Comparison of ENCODE assay signal across 11 cellular contexts in genomic region chr5:139388198-139388821, GRCh38. TPM values are rescaled to one million over a fixed set of nuclear protein-coding genes. Genes with fewer than 3 reads are reported as not detected.
DNase-seq lines count a peak whose midpoint lies in the region; ATAC-seq and TF ChIP-seq lines count a peak whose summit lies in the region.
"Had no signal": no experiment of that assay in that cellular context is flagged by ENCODE, and none has a peak within 500 bp of the region (broad histone marks: within the 10 kb centered on the region; RNA-seq: fewer than 3 reads in every experiment).

No MANE protein-coding gene starts in this region.

- H3K9me2 ChIP-seq in DOHH2 (replicated peaks; ENCODE audit: control insufficient read depth, low read length), result no peaks in the 10 kb centered on the region

- 0 out of 4 replicates have a peak overlapping the region, but pooled peaks of 1 of the 2 experiments have one; percentile 33 for H4K8ac ChIP-seq in IMR-90 (ENCODE audit: low read depth in 2 of 2, low read length in 2 of 2)

- no peak overlapping the region for H2BK15ac ChIP-seq in IMR-90 (ENCODE audit: low read depth, low read length)

- no peaks in the 10 kb centered on the region for H3K36me3 Mint-ChIP-seq in naive B cell
- H3K36me3 Mint-ChIP-seq in naive thymus-derived CD4-positive, alpha-beta T cell, result peaks cover 0 to 14% (median 0%) of the 10 kb centered on the region in 5 donors

- H3K4me1 Mint-ChIP-seq in naive B cell, result peaks cover 66 to 90% (median 89%) of the 10 kb centered on the region in 3 donors
- peaks cover 31 to 76% (median 51%) of the 10 kb centered on the region in 7 donors for H3K4me1 Mint-ChIP-seq in naive thymus-derived CD4-positive, alpha-beta T cell

- TF ChIP-seq POLR2A in IMR-90 (IDR thresholded peaks at IDR 0.05; ENCODE audit: low read depth, low read length), result no peak

- H3K36me3 ChIP-seq in DOHH2 (ENCODE audit: control insufficient read depth, low read length) (peaks cover 73% of the 10 kb centered on the region), IMR-90 (ENCODE audit: control insufficient read depth, insufficient read depth, low read length) (no peaks in the 10 kb centered on the region)
- peaks cover 0 to 6% (median 0%) of the 10 kb centered on the region in 3 experiments for H3K36me3 ChIP-seq in naive thymus-derived CD4-positive, alpha-beta T cell (ENCODE audit: control insufficient read depth in 2 of 3, insufficient read depth in 3 of 3, low read length in 3 of 3)
- H3K36me3 ChIP-seq: thoracic aorta had no signal

- no peak overlapping the region for H2BK5ac ChIP-seq in IMR-90 (ENCODE audit: low read depth, low read length, poor library complexity, severe bottlenecking)

- no peaks in the 10 kb centered on the region for H3K27me3 ChIP-seq in DOHH2 (ENCODE audit: control insufficient read depth, low read length)
- H3K27me3 ChIP-seq in IMR-90 (ENCODE audit: control insufficient read depth, insufficient read depth, low read length), result peaks cover 9% of the 10 kb centered on the region
- no peaks in the 10 kb centered on the region for H3K27me3 ChIP-seq in naive thymus-derived CD4-positive, alpha-beta T cell (ENCODE audit: control insufficient read depth in 2 of 2, insufficient read depth in 2 of 2, low read length in 2 of 2)

- H3K79me2 ChIP-seq in DOHH2 (ENCODE audit: control insufficient read depth, low read length), result peaks cover 69% of the 10 kb centered on the region

- no peak overlapping the region for H2BK20ac ChIP-seq in IMR-90 (ENCODE audit: low read depth, low read length)

- no peak overlapping the region for H3K18ac ChIP-seq in IMR-90 (ENCODE audit: low read depth, low read length)

- no peak overlapping the region for H2BK120ac ChIP-seq in IMR-90 (ENCODE audit: low read depth, low read length)

- CTCF ChIA-PET in IMR-90 (lab: Yijun Ruan, JAX) (no interaction called here), GM10248 (lab: Yijun Ruan, JAX) (interaction anchor here (0.9 to 1.9 kb wide), 7 partner anchors 9 to 564 kb away, joined by 3 to 14 read pairs (median 3); partner anchors contain the start of gene PAIP2)
- CTCF ChIA-PET in naive thymus-derived CD4-positive, alpha-beta T cell (lab: Charles Lee), result no interaction called here

- in situ Hi-C loops in IMR-90 (cut with MboI; ENCODE audit: low sequenced_read_pairs), result no loop called here

- no peaks in the 10 kb centered on the region for H3K9me1 ChIP-seq in IMR-90 (ENCODE audit: insufficient read depth, low read length)

- no peaks in the 10 kb centered on the region for H3K79me1 ChIP-seq in IMR-90 (ENCODE audit: low read depth in 1 of 2, low read length in 2 of 2)

- no peak overlapping the region for H4K91ac ChIP-seq in IMR-90 (ENCODE audit: insufficient read depth, low read depth, low read length)

- H3K9ac ChIP-seq in IMR-90 (ENCODE audit: low read depth, low read length), result no peak overlapping the region

- TF ChIP-seq CTCF in DOHH2 (IDR thresholded peaks at IDR 0.05; ENCODE audit: low read depth, low read length, poor library complexity, severe bottlenecking) (no peak), IMR-90 (conservative IDR thresholded peaks at IDR 0.05; ENCODE audit: low read depth, low read length) (no peak), cardiac fibroblast (IDR thresholded peaks at IDR 0.05; ENCODE audit: low read depth, low read length) (no peak), GM10248 (IDR thresholded peaks at IDR 0.05; ENCODE audit: control extremely low read depth, extremely low read depth, low read depth, missing control alignments) (no peak)

- DNase-seq in IMR-90, result peak; percentile 20
- peak; percentile 21 to 61 for DNase-seq in cardiac fibroblast (ENCODE audit: low read depth in 2 of 2)
- peak; percentile 80 for DNase-seq in naive B cell
- no peak for DNase-seq in naive thymus-derived CD4-positive, alpha-beta T cell
- no peak for DNase-seq in GM10248 (ENCODE audit: extremely low spot score)
- DNase-seq in cortex of kidney (lab: John Stamatoyannopoulos, UW), result no peak
- DNase-seq: GOT3, PC-9 had no signal

- BruUV-seq in IMR-90 (replicated peaks; lab: Mats Ljungman, UMichigan), result no TSS peak

- peaks cover 65% of the 10 kb centered on the region for H3F3A ChIP-seq in DOHH2 (ENCODE audit: control insufficient read depth, insufficient read depth)

- H3K56ac ChIP-seq in IMR-90 (ENCODE audit: extremely low read depth, insufficient read depth, low read length), result no peak overlapping the region

- WGBS in IMR-90 (ENCODE audit: extremely low coverage in 2 of 2, insufficient read length in 1 of 2), 2 experiments, result 38% methylated on average over 7 of the region's 8 CpGs; no CpG with 5 or more reads in 1 of the 2 experiments

- dilution Hi-C loops in IMR-90 (cut with HindIII; ENCODE audit: low sequenced_read_pairs, unreplicated experiment), result no loop called here

- intact Hi-C loops in IMR-90 (cut with micrococcal nuclease), result no loop called here
- intact Hi-C loops in naive thymus-derived CD4-positive, alpha-beta T cell (cut with micrococcal nuclease), result no loop called here

- H3K27ac ChIP-seq in DOHH2 (ENCODE audit: low read depth, low read length) (peak overlapping the region; percentile 99), IMR-90 (ENCODE audit: insufficient read depth, low read length) (no peak overlapping the region)
- no peak overlapping the region for H3K27ac ChIP-seq in naive thymus-derived CD4-positive, alpha-beta T cell (ENCODE audit: low read depth, low read length)
- H3K27ac ChIP-seq: PC-9, thoracic aorta had no signal

- no peak for TF ChIP-seq RAD21 in IMR-90 (IDR thresholded peaks at IDR 0.05; ENCODE audit: low read length)

- H2AK5ac ChIP-seq in IMR-90 (ENCODE audit: low read depth, low read length), result peak overlapping the region; percentile 68

- no peaks in the 10 kb centered on the region; the same call in 1 of the 2 replicates for H4K20me1 ChIP-seq in DOHH2 (ENCODE audit: control insufficient read depth, insufficient read depth, low read depth, low read length)
- no peaks in the 10 kb centered on the region for H4K20me1 ChIP-seq in IMR-90 (ENCODE audit: insufficient read depth, low read length)

- no peak overlapping the region; the same call in 1 of the 2 replicates for H3K14ac ChIP-seq in IMR-90 (replicated peaks; ENCODE audit: low read depth, low read length)

- peak overlapping the region; percentile 89 to 97 (median 94) for H3K4me3 Mint-ChIP-seq in naive B cell
- peak overlapping the region in 2 of 10 donors; percentile 29 to 77 for H3K4me3 Mint-ChIP-seq in naive thymus-derived CD4-positive, alpha-beta T cell

- no peak overlapping the region for H3K4ac ChIP-seq in IMR-90 (ENCODE audit: low read depth, low read length)

- no peak overlapping the region for H3K23ac ChIP-seq in IMR-90 (ENCODE audit: low read depth, low read length)

- H3K9me3 Mint-ChIP-seq in naive B cell, result no peaks in the 10 kb centered on the region
- H3K9me3 Mint-ChIP-seq in naive thymus-derived CD4-positive, alpha-beta T cell, result no peaks in the 10 kb centered on the region

- H3K9me3 ChIP-seq in DOHH2 (ENCODE audit: control insufficient read depth, insufficient read depth, low read length), result no peaks in the 10 kb centered on the region
- H3K9me3 ChIP-seq in IMR-90 (ENCODE audit: control insufficient read depth, insufficient read depth, low read length), result peaks cover 6% of the 10 kb centered on the region; the same call in 1 of the 2 replicates
- H3K9me3 ChIP-seq in naive thymus-derived CD4-positive, alpha-beta T cell (ENCODE audit: control insufficient read depth in 2 of 3, low read length in 3 of 3), result no peaks in the 10 kb centered on the region
- H3K9me3 ChIP-seq: thoracic aorta had no signal

- POLR2A ChIA-PET in IMR-90 (lab: Charles Lee; ENCODE audit: unreplicated experiment), result no interaction called here
- POLR2A ChIA-PET in naive thymus-derived CD4-positive, alpha-beta T cell (lab: Charles Lee), result no interaction called here
- POLR2A ChIA-PET in GM10248 (lab: Yijun Ruan, JAX), result interaction anchor here (0.6 to 1.5 kb wide), 9 partner anchors 8 to 1084 kb away, joined by 3 to 5 read pairs (median 3); partner anchors contain the start of genes MATR3, PAIP2 and SPATA24

- peak overlapping the region; percentile 90 to 99 (median 95) for H3K27ac Mint-ChIP-seq in naive B cell
- peak overlapping the region in 3 of 9 donors; percentile 46 to 98 (median 81) for H3K27ac Mint-ChIP-seq in naive thymus-derived CD4-positive, alpha-beta T cell

- H3K4me2 ChIP-seq in DOHH2 (ENCODE audit: low read length) (peak overlapping the region; percentile 99), IMR-90 (ENCODE audit: low read depth, low read length) (no peak overlapping the region)
- H3K4me2 ChIP-seq: PC-9 had no signal

- H2AK9ac ChIP-seq in IMR-90 (replicated peaks; ENCODE audit: low read depth, low read length, poor library complexity), result peak overlapping the region; percentile 9

- H2AFZ ChIP-seq in IMR-90 (replicated peaks; ENCODE audit: low read length, poor library complexity), result peak overlapping the region; percentile 85
- H2AFZ ChIP-seq: PC-9 had no signal

- ATAC-seq in IMR-90 (ENCODE audit: low read depth) (peak; percentile 24), naive B cell (ENCODE audit: low read depth in 2 of 2) (peak; percentile 33 to 34), HG02840 (IDR thresholded peaks at IDR 0.05; ENCODE audit: low FRiP score, unreplicated experiment) (no peak)
- no peak for ATAC-seq in naive thymus-derived CD4-positive, alpha-beta T cell

- H3K4me3 ChIP-seq in DOHH2 (ENCODE audit: low read length) (peak overlapping the region; percentile 99), IMR-90 (ENCODE audit: insufficient read depth, low read depth, low read length) (no peak overlapping the region), cardiac fibroblast (replicated peaks in 1 of 2; ENCODE audit: low read depth in 2 of 2, low read length in 2 of 2) (no peak overlapping the region)
- no peak overlapping the region for H3K4me3 ChIP-seq in naive thymus-derived CD4-positive, alpha-beta T cell (ENCODE audit: low read length)
- H3K4me3 ChIP-seq: PC-9, thoracic aorta had no signal

- H3K4me1 ChIP-seq in DOHH2 (ENCODE audit: control insufficient read depth, low read length) (peaks cover 81% of the 10 kb centered on the region), IMR-90 (ENCODE audit: control insufficient read depth, insufficient read depth, low read length) (peaks cover 5% of the 10 kb centered on the region)
- H3K4me1 ChIP-seq in naive thymus-derived CD4-positive, alpha-beta T cell (ENCODE audit: control insufficient read depth in 2 of 2, insufficient read depth in 2 of 2, low read length in 2 of 2), result peaks cover 12 to 36% of the 10 kb centered on the region in 2 donors

- H4K5ac ChIP-seq in IMR-90 (ENCODE audit: low read depth, low read length), result no peak overlapping the region

- H3K27me3 Mint-ChIP-seq in naive B cell, result no peaks in the 10 kb centered on the region
- no peaks in the 10 kb centered on the region for H3K27me3 Mint-ChIP-seq in naive thymus-derived CD4-positive, alpha-beta T cell

RNA-seq across cellular contexts. Expression of gene MZB1, which starts 1.4 kb away (rescaled TPM):
- total RNA-seq in IMR-90 (2012; rRNA removed), result not detected in 2 replicates
- polyA plus RNA-seq in IMR-90 (2012; rRNA removed), result not detected in 2 replicates
- not detected in 2 replicates for polyA plus RNA-seq in IMR-90 (2012; cell fraction: cytosol; rRNA removed)
- polyA plus RNA-seq in IMR-90 (2012; cell fraction: nucleus; rRNA removed; ENCODE audit: low replicate concordance), result 0.14 TPM in 1 of 2 replicates, not detected in the other
- 100 to 1,000 TPM in 1 of 6 donors, 10 to 100 TPM in 5; 49.7 to 105 (median 88.1) TPM for polyA plus RNA-seq in naive B cell (ENCODE audit: low read depth in 6 of 6)
- total RNA-seq in naive thymus-derived CD4-positive, alpha-beta T cell, result 10 to 100 TPM in 3 of 5 experiments, under 1 TPM in 2; 0.60 to 70.6 (median 12.8) TPM
- under 1 TPM; 0.25 to 0.80 TPM for polyA plus RNA-seq in naive thymus-derived CD4-positive, alpha-beta T cell
- total RNA-seq: thoracic aorta had no signal

RNA-seq across cellular contexts. Expression of gene SLC23A1, which starts 5.2 kb away (rescaled TPM):
- total RNA-seq in IMR-90 (2012; rRNA removed), result not detected in 2 replicates
- polyA plus RNA-seq in IMR-90 (2012; rRNA removed) (not detected in 2 replicates), naive B cell (ENCODE audit: low read depth in 6 of 6) (under 1 TPM in 3 of 6 donors, not detected in 3; 0.13 to 0.57 (median 0.49) TPM)
- 0.08 TPM in 1 of 2 replicates, not detected in the other for polyA plus RNA-seq in IMR-90 (2012; cell fraction: cytosol; rRNA removed)
- 0.03 and 0.04 TPM in 2 replicates for polyA plus RNA-seq in IMR-90 (2012; cell fraction: nucleus; rRNA removed; ENCODE audit: low replicate concordance)
- total RNA-seq in naive thymus-derived CD4-positive, alpha-beta T cell, result 1 to 10 TPM in 1 of 5 experiments, not detected in 4; 4.7 TPM
- not detected for polyA plus RNA-seq in naive thymus-derived CD4-positive, alpha-beta T cell
- total RNA-seq: thoracic aorta had no signal

RNA-seq across cellular contexts. Expression of gene PROB1, which starts 6.6 kb away (rescaled TPM):
- under 0.01 TPM in 2 replicates for total RNA-seq in IMR-90 (2012; rRNA removed)
- polyA plus RNA-seq in IMR-90 (2012; rRNA removed) (0.36 and 0.38 TPM in 2 replicates), naive B cell (ENCODE audit: low read depth in 6 of 6) (1 to 10 TPM in 3 of 6 donors, under 1 TPM in 3; 0.67 to 2.5 (median 1.1) TPM)
- polyA plus RNA-seq in IMR-90 (2012; cell fraction: cytosol; rRNA removed), result 0.29 and 0.45 TPM in 2 replicates
- 1.4 and 1.9 TPM in 2 replicates for polyA plus RNA-seq in IMR-90 (2012; cell fraction: nucleus; rRNA removed; ENCODE audit: low replicate concordance)
- 1 to 10 TPM in 2 of 5 experiments, under 1 TPM in 3; 0.58 to 4.9 (median 0.97) TPM for total RNA-seq in naive thymus-derived CD4-positive, alpha-beta T cell
- under 1 TPM in 1 of 2 donors, not detected in 1; 0.26 TPM for polyA plus RNA-seq in naive thymus-derived CD4-positive, alpha-beta T cell

RNA-seq across cellular contexts. Expression of gene SPATA24, which starts 15.6 kb away (rescaled TPM):
- total RNA-seq in IMR-90 (2012; rRNA removed), result 4.3 and 4.4 TPM in 2 replicates
- polyA plus RNA-seq in IMR-90 (2012; rRNA removed), result 3.8 and 4.1 TPM in 2 replicates
- polyA plus RNA-seq in IMR-90 (2012; cell fraction: cytosol; rRNA removed), result 1.2 and 2.1 TPM in 2 replicates
- polyA plus RNA-seq in IMR-90 (2012; cell fraction: nucleus; rRNA removed; ENCODE audit: low replicate concordance), result 1.9 and 5.1 TPM in 2 replicates
- 10 to 100 TPM in 1 of 6 donors, 1 to 10 TPM in 5; 3.3 to 10.5 (median 5.5) TPM for polyA plus RNA-seq in naive B cell (ENCODE audit: low read depth in 6 of 6)
- 1 to 10 TPM; 4.4 to 7.6 (median 5.8) TPM for total RNA-seq in naive thymus-derived CD4-positive, alpha-beta T cell
- 1 to 10 TPM; 4.6 to 6.6 TPM for polyA plus RNA-seq in naive thymus-derived CD4-positive, alpha-beta T cell

RNA-seq across cellular contexts. Expression of gene PAIP2, which starts 46.7 kb away (rescaled TPM):
- total RNA-seq in IMR-90 (2012; rRNA removed), result 41.9 and 95.0 TPM in 2 replicates
- polyA plus RNA-seq in IMR-90 (2012; rRNA removed) (48.8 and 59.5 TPM in 2 replicates), naive B cell (ENCODE audit: low read depth in 6 of 6) (100 to 1,000 TPM; 348 to 544 (median 403) TPM)
- polyA plus RNA-seq in IMR-90 (2012; cell fraction: cytosol; rRNA removed), result 11.6 and 15.5 TPM in 2 replicates
- polyA plus RNA-seq in IMR-90 (2012; cell fraction: nucleus; rRNA removed; ENCODE audit: low replicate concordance), result 5.3 and 32.3 TPM in 2 replicates
- 100 to 1,000 TPM in 3 of 5 experiments, 10 to 100 TPM in 2; 88.8 to 121 (median 106) TPM for total RNA-seq in naive thymus-derived CD4-positive, alpha-beta T cell
- polyA plus RNA-seq in naive thymus-derived CD4-positive, alpha-beta T cell, result 100 to 1,000 TPM; 374 to 417 TPM

Comparison
In these comparisons a context has a peak if more than half of its experiments do, and no peak if none do; other contexts are left out.
1. ATAC-seq: peak in IMR-90 (single experiment) and naive B cell (2 of 2); none in HG02840 (single experiment) and naive thymus-derived CD4-positive, alpha-beta T cell (single experiment).
2. DNase-seq: peak in IMR-90 (single experiment), cardiac fibroblast (2 of 2) and naive B cell (single experiment); none in naive thymus-derived CD4-positive, alpha-beta T cell (0 of 9), GM10248 (single experiment) and cortex of kidney (single experiment).
3. RNA of gene MZB1, which starts 1.4 kb away (polyA plus RNA-seq): 49.7 to 105 TPM in naive B cell; 0.25 to 0.80 TPM in naive thymus-derived CD4-positive, alpha-beta T cell and 0.14 TPM in IMR-90; every median in the first group is over 10 times any median in the second.